8 cellular contexts compared by ENCODE assay signal in the genomic region with DNA sequence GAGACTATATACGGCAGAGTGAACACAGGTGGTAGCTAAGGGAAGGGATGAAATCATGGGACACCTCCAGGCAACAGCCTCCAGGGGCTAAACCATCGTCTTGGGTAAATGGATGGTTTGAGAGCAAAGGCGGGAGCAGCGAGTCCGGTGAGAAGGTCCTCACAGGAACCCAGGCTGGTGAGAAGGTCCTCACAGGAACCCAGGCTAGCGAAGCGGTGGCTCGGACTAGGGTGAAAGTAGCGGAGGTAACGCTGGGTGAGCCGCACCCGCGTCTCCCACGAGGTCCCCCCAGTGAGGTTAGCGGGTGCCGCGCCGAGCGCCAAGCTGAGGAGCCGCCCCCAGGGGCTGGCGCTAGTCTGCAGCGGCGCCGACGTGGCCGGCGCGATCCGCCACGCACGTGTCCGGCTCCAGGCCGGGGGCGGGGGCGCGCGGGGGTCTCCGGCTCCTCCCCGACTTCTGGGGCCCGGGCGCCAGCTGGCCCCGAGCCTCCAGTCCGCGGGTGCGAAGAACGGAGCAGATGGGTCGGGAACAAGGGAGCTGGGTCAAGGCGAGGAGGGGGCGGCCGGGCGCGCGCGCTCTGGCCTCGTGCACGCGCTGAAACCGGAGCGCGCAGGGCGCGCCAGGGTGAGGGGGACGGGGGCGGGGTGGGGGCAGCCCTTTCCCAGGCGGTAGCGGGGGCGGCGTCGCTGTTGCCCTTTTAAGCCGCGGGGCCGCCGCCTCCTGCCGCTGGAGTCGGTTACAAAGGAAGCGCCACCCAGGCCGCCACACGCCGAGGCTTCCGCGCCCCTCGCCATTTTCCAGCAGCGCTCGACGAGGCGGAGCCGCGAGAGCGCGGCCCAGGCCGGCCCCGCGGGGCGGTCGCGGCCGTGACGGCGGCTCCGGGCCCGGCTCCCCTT. TPM values are rescaled to one million over a fixed set of nuclear protein-coding genes. Genes with fewer than 3 reads are reported as not detected.
DNase-seq lines count a peak whose midpoint lies in the region; ATAC-seq and TF ChIP-seq lines count a peak whose summit lies in the region.

A gene (plus strand): TSS at position 726 of the 896 bp plus-strand sequence. CDS start 220 bp downstream, outside the sequence.

- TF ChIP-seq CTCF in omental fat pad (IDR thresholded peaks at IDR 0.05), result no peak

- peak within 1 kb of the TSS; percentile 93 for H3K4me3 Mint-ChIP-seq in activated naive CD4-positive, alpha-beta T cell treated with anti-CD3 and anti-CD28 coated beads, Interleukin-2, amount 10 ng/mL, durations not matched to agents 7 days and 5 days

- H3K27me3 Mint-ChIP-seq in activated naive CD4-positive, alpha-beta T cell treated with anti-CD3 and anti-CD28 coated beads, Interleukin-2, amount 10 ng/mL, durations not matched to agents 7 days and 5 days, result peaks cover 19% of the 10 kb centered on the region

- ATAC-seq in GM21515 (IDR thresholded peaks at IDR 0.05; ENCODE audit: unreplicated experiment) (peak; percentile 47), omental fat pad (ENCODE audit: low FRiP score) (peak; percentile 60)

- CTCF ChIA-PET in activated naive CD4-positive, alpha-beta T cell treated with anti-CD3 and anti-CD28 coated beads, Interleukin-2, amount 10 ng/mL, durations not matched to agents 7 days and 5 days (lab: Charles Lee), result no interaction called here

- no peaks in the 10 kb centered on the region for H3K9me3 Mint-ChIP-seq in activated naive CD4-positive, alpha-beta T cell treated with anti-CD3 and anti-CD28 coated beads, Interleukin-2, amount 10 ng/mL, durations not matched to agents 7 days and 5 days

- DNase-seq in COLO829 (ENCODE audit: low spot score), result peak; percentile 35
- peak; percentile 54 for DNase-seq in KG1 (lab: John Stamatoyannopoulos, UW)
- peak; percentile 74 for DNase-seq in SK-N-DZ (ENCODE audit: low spot score)
- DNase-seq in activated naive CD4-positive, alpha-beta T cell treated with anti-CD3 and anti-CD28 coated beads, Interleukin-2, amount 10 ng/mL, durations not matched to agents 7 days and 5 days, result peak; percentile 86
- peak; percentile 51 for DNase-seq in globus pallidus (ENCODE audit: low spot score)
- DNase-seq in omental fat pad (ENCODE audit: low spot score), result peak; percentile 32

- H3K36me3 Mint-ChIP-seq in activated naive CD4-positive, alpha-beta T cell treated with anti-CD3 and anti-CD28 coated beads, Interleukin-2, amount 10 ng/mL, durations not matched to agents 7 days and 5 days, result peaks cover 33% of the 10 kb centered on the region

- H3K27ac Mint-ChIP-seq in activated naive CD4-positive, alpha-beta T cell treated with anti-CD3 and anti-CD28 coated beads, Interleukin-2, amount 10 ng/mL, durations not matched to agents 7 days and 5 days, result peak within 1 kb of the TSS; percentile 87

- H3K27ac ChIP-seq in temporal lobe (ENCODE audit: low read depth, low read length), result peak within 1 kb of the TSS; percentile 60

- H3K4me1 Mint-ChIP-seq in activated naive CD4-positive, alpha-beta T cell treated with anti-CD3 and anti-CD28 coated beads, Interleukin-2, amount 10 ng/mL, durations not matched to agents 7 days and 5 days, result peaks cover 43% of the 10 kb centered on the region

RNA-seq across cellular contexts. Expression of the gene that starts here (rescaled TPM):
- 18.1 and 19.0 TPM in 2 replicates for polyA plus RNA-seq in SK-N-DZ (2014; cell fraction: cytosol; rRNA removed)
- polyA plus RNA-seq in SK-N-DZ (2014; cell fraction: nucleus; rRNA removed), result 23.9 and 31.2 TPM in 2 replicates
- total RNA-seq in omental fat pad (10 to 100 TPM; 27.8 to 54.1 (median 47.2) TPM), temporal lobe (50.6 TPM)

Comparison
In these comparisons a context has a peak if more than half of its experiments do, and no peak if none do; other contexts are left out.
1. Peak in every context shown above with its lines: DNase-seq, ATAC-seq and H3K27ac ChIP-seq.
2. DNase-seq: peak in every context shown above with its lines; median percentile 86 in activated naive CD4-positive, alpha-beta T cell treated with anti-CD3 and anti-CD28 coated beads, Interleukin-2, amount 10 ng/mL, durations not matched to agents 7 days and 5 days; 74 in SK-N-DZ; 54 in KG1; 51 in globus pallidus; 35 in COLO829; 32 in omental fat pad.